In genomic region chr17:10135539-10136257, GRCh38 we compare ENCODE assay signal across 10 cellular contexts.
DNase-seq lines count a peak whose midpoint lies in the region; ATAC-seq and TF ChIP-seq lines count a peak whose summit lies in the region.
"Had no signal": no experiment of that assay in that cellular context is flagged by ENCODE, and none has a peak within 500 bp of the region (broad histone marks: within the 10 kb centered on the region; RNA-seq: fewer than 3 reads in every experiment).

No MANE protein-coding gene starts in this region.

- TF ChIP-seq CTCF in CD14-positive monocyte (IDR thresholded peaks at IDR 0.05) = no peak
- TF ChIP-seq CTCF in osteocyte (IDR thresholded peaks at IDR 0.05) = no peak
- no peak for TF ChIP-seq CTCF in progenitor cell of endocrine pancreas (IDR thresholded peaks at IDR 0.05; ENCODE audit: unreplicated experiment)
- TF ChIP-seq CTCF in endothelial cell (IDR thresholded peaks at IDR 0.05; ENCODE audit: unreplicated experiment) = no peak

- H3K27me3 Mint-ChIP-seq in CD14-positive monocyte (ENCODE audit: low read depth in 3 of 3) = peaks cover 0 to 8% (median 3%) of the 10 kb centered on the region in 3 donors
- H3K27me3 Mint-ChIP-seq in osteocyte (ENCODE audit: unreplicated experiment) = no peaks in the 10 kb centered on the region
- H3K27me3 Mint-ChIP-seq in progenitor cell of endocrine pancreas = no peaks in the 10 kb centered on the region
- peaks cover 3% of the 10 kb centered on the region for H3K27me3 Mint-ChIP-seq in endothelial cell (ENCODE audit: unreplicated experiment)

- intact Hi-C loops in CD14-positive monocyte (cut with micrococcal nuclease) = no loop called here
- intact Hi-C loops in Right ventricle myocardium superior (cut with DNase I) = no loop called here

- H3K4me3 Mint-ChIP-seq in CD14-positive monocyte (peak overlapping the region; percentile 46 to 79), osteocyte (ENCODE audit: unreplicated experiment) (no peak overlapping the region), progenitor cell of endocrine pancreas (ENCODE audit: low read depth) (no peak overlapping the region), endothelial cell (ENCODE audit: unreplicated experiment) (no peak overlapping the region)
- H3K4me3 Mint-ChIP-seq: activated B cell treated with CpG ODN at 0.5 μM for 24 hours; activated naive CD8-positive, alpha-beta T cell treated with anti-CD3 and anti-CD28 coated beads, Interleukin-2, amount 10 ng/mL, durations not matched to agents 7 days and 5 days had no signal

- DNase-seq in CD14-positive monocyte (ENCODE audit: low spot score) = peak; percentile 90
- peak; percentile 60 for DNase-seq in Right ventricle myocardium superior
- DNase-seq in osteocyte (ENCODE audit: extremely low spot score, unreplicated experiment) = no peak
- DNase-seq in NCI-H1105 treated with DMSO at 0.1 percent for 48 hours (lab: John Stamatoyannopoulos, UW) = no peak
- no peak for DNase-seq in OCI-M2 (lab: John Stamatoyannopoulos, UW; ENCODE audit: unreplicated experiment)
- no peak for DNase-seq in progenitor cell of endocrine pancreas (ENCODE audit: low spot score, unreplicated experiment)
- DNase-seq in endothelial cell (ENCODE audit: low spot score) = no peak
- DNase-seq: activated B cell treated with CpG ODN at 0.5 μM for 24 hours; activated naive CD8-positive, alpha-beta T cell treated with anti-CD3 and anti-CD28 coated beads, Interleukin-2, amount 10 ng/mL, durations not matched to agents 7 days and 5 days had no signal

- H3K36me3 Mint-ChIP-seq in CD14-positive monocyte = peaks cover 4 to 10% of the 10 kb centered on the region in 2 donors
- H3K36me3 Mint-ChIP-seq in osteocyte (ENCODE audit: unreplicated experiment) = no peaks in the 10 kb centered on the region
- no peaks in the 10 kb centered on the region for H3K36me3 Mint-ChIP-seq in progenitor cell of endocrine pancreas (ENCODE audit: insufficient read depth)
- no peaks in the 10 kb centered on the region for H3K36me3 Mint-ChIP-seq in endothelial cell (ENCODE audit: low read depth, unreplicated experiment)
- H3K36me3 Mint-ChIP-seq: activated naive CD8-positive, alpha-beta T cell treated with anti-CD3 and anti-CD28 coated beads, Interleukin-2, amount 10 ng/mL, durations not matched to agents 7 days and 5 days had no signal

- H3K4me1 Mint-ChIP-seq in CD14-positive monocyte (peaks cover 52% of the 10 kb centered on the region), osteocyte (ENCODE audit: unreplicated experiment) (peaks cover 27% of the 10 kb centered on the region), progenitor cell of endocrine pancreas (ENCODE audit: low read depth) (no peaks in the 10 kb centered on the region), endothelial cell (ENCODE audit: unreplicated experiment) (no peaks in the 10 kb centered on the region)
- H3K4me1 Mint-ChIP-seq: activated B cell treated with CpG ODN at 0.5 μM for 24 hours had no signal

- H3K27ac Mint-ChIP-seq in CD14-positive monocyte (peak overlapping the region; percentile 81 to 94 (median 92)), osteocyte (ENCODE audit: unreplicated experiment) (peak overlapping the region; percentile 66), progenitor cell of endocrine pancreas (no peak overlapping the region), endothelial cell (ENCODE audit: unreplicated experiment) (no peak overlapping the region)
- H3K27ac Mint-ChIP-seq: activated B cell treated with CpG ODN at 0.5 μM for 24 hours; activated naive CD8-positive, alpha-beta T cell treated with anti-CD3 and anti-CD28 coated beads, Interleukin-2, amount 10 ng/mL, durations not matched to agents 7 days and 5 days had no signal

- peak; percentile 56 for ATAC-seq in Right ventricle myocardium superior (ENCODE audit: poor library complexity)

- H3K9me3 Mint-ChIP-seq in CD14-positive monocyte = peaks cover 0 to 2% (median 0%) of the 10 kb centered on the region in 7 donors
- H3K9me3 Mint-ChIP-seq in osteocyte (ENCODE audit: unreplicated experiment) = no peaks in the 10 kb centered on the region
- no peaks in the 10 kb centered on the region for H3K9me3 Mint-ChIP-seq in progenitor cell of endocrine pancreas (ENCODE audit: low read depth)
- no peaks in the 10 kb centered on the region for H3K9me3 Mint-ChIP-seq in endothelial cell (ENCODE audit: unreplicated experiment)
- H3K9me3 Mint-ChIP-seq: activated B cell treated with CpG ODN at 0.5 μM for 24 hours; activated naive CD8-positive, alpha-beta T cell treated with anti-CD3 and anti-CD28 coated beads, Interleukin-2, amount 10 ng/mL, durations not matched to agents 7 days and 5 days had no signal

TF ChIP-seq in PFSK-1, 5 proteins besides CTCF, POLR2A, EP300 and RAD21:
- TF ChIP-seq FOXP2 (optimal IDR thresholded peaks at IDR 0.05; ENCODE audit: borderline replicate concordance, extremely low read depth, extremely low read length, insufficient read depth) = no peak
- TF ChIP-seq REST (IDR thresholded peaks at IDR 0.05; ENCODE audit: insufficient read depth in 1 of 2, low read depth in 2 of 2, low read length in 2 of 2) = peak in 1 of 2 experiments; percentile 73; a peak in 1 of 4 replicates
- TF ChIP-seq SIN3A (IDR thresholded peaks at IDR 0.05; ENCODE audit: borderline replicate concordance, insufficient read depth, low read length) = peak; percentile 75; the same call in 1 of the 2 replicates
- TF ChIP-seq POLR2AphosphoS5 (IDR thresholded peaks at IDR 0.05; ENCODE audit: low read depth, low read length) = peak; percentile 47; the same call in 1 of the 2 replicates
- TF ChIP-seq TAF1 (IDR thresholded peaks at IDR 0.05; ENCODE audit: borderline replicate concordance, insufficient read depth, low read length) = peak; percentile 60; the same call in 1 of the 2 replicates

Comparison
In these comparisons a context has a peak if more than half of its experiments do, and no peak if none do; other contexts are left out.
1. DNase-seq: peak in CD14-positive monocyte (single experiment) and Right ventricle myocardium superior (single experiment); none in osteocyte (single experiment), NCI-H1105 treated with DMSO at 0.1 percent for 48 hours (single experiment), OCI-M2 (single experiment), progenitor cell of endocrine pancreas (single experiment) and endothelial cell (single experiment).
2. H3K27ac Mint-ChIP-seq: peak in CD14-positive monocyte (7 of 7) and osteocyte (single experiment); none in progenitor cell of endocrine pancreas (single experiment) and endothelial cell (single experiment).
3. H3K4me3 Mint-ChIP-seq: peak in CD14-positive monocyte (2 of 2); none in osteocyte (single experiment), progenitor cell of endocrine pancreas (single experiment) and endothelial cell (single experiment).